16 cellular contexts compared by ENCODE assay signal in genomic region chr1:224489585-224490365, GRCh38.
"Had no signal": no experiment of that assay in that cellular context is flagged by ENCODE, and none has a peak within 500 bp of the region (broad histone marks: within the 10 kb centered on the region; RNA-seq: fewer than 3 reads in every experiment).

No MANE protein-coding gene starts in this region.

- H3K4me1 ChIP-seq: right lobe of liver had no signal

- H3K27me3 ChIP-seq: brain microvascular endothelial cell, right lobe of liver had no signal

- H3K27ac ChIP-seq: brain microvascular endothelial cell, prostate gland, right lobe of liver had no signal

- H3K27ac Mint-ChIP-seq: naive thymus-derived CD4-positive, alpha-beta T cell had no signal

- H3K36me3 Mint-ChIP-seq: activated naive CD8-positive, alpha-beta T cell treated with anti-CD3 and anti-CD28 coated beads for 36 hours had no signal

- DNase-seq: activated CD4-positive, alpha-beta T cell treated with anti-CD3 and anti-CD28 coated beads for 4 hours; activated naive CD8-positive, alpha-beta T cell treated with anti-CD3 and anti-CD28 coated beads for 36 hours; activated T-cell treated with anti-CD3 and anti-CD28 coated beads for 4 hours; cerebellar nuclear complex; dermis blood vessel endothelial cell; hippocampal formation; midbrain; naive thymus-derived CD4-positive, alpha-beta T cell; nucleus accumbens; right lobe of liver; stimulated activated CD4-positive, alpha-beta T cell treated with anti-CD3 and anti-CD28 coated beads, Interleukin-12 subunit alpha, Interleukin-12 subunit beta, amount 100 ng/mL, for 4 hours; stimulated activated naive CD4-positive, alpha-beta T cell treated with Interleukin-2 at 50 U/mL for 16 hours; trophoblast cell had no signal

- H3K9me3 ChIP-seq: prostate gland, right lobe of liver had no signal

- H3K4me3 Mint-ChIP-seq: activated naive CD8-positive, alpha-beta T cell treated with anti-CD3 and anti-CD28 coated beads for 36 hours; naive thymus-derived CD4-positive, alpha-beta T cell had no signal

- H3K4me3 ChIP-seq: lung, prostate gland, right lobe of liver had no signal

- H3K36me3 ChIP-seq: brain microvascular endothelial cell, prostate gland, right lobe of liver had no signal

- ATAC-seq: naive thymus-derived CD4-positive, alpha-beta T cell had no signal

- H3K9me3 Mint-ChIP-seq: activated naive CD8-positive, alpha-beta T cell treated with anti-CD3 and anti-CD28 coated beads for 36 hours; naive thymus-derived CD4-positive, alpha-beta T cell had no signal
